Comparison of ENCODE assay signal across 12 cellular contexts in genomic region chr17:59751955-59752413, GRCh38. TPM values are rescaled to one million over a fixed set of nuclear protein-coding genes. Genes with fewer than 3 reads are reported as not detected.
DNase-seq lines count a peak whose midpoint lies in the region; ATAC-seq and TF ChIP-seq lines count a peak whose summit lies in the region.
"Had no signal": no experiment of that assay in that cellular context is flagged by ENCODE, and none has a peak within 500 bp of the region (broad histone marks: within the 10 kb centered on the region; RNA-seq: fewer than 3 reads in every experiment).

No MANE protein-coding gene starts in this region.

- no peaks in the 10 kb centered on the region for H3K9me3 ChIP-seq in IMR-90 (ENCODE audit: control insufficient read depth, insufficient read depth, low read length)
- no peaks in the 10 kb centered on the region for H3K9me3 ChIP-seq in colonic mucosa
- H3K9me3 ChIP-seq: vagina had no signal

- no peak overlapping the region for H2AK9ac ChIP-seq in IMR-90 (replicated peaks; ENCODE audit: low read depth, low read length, poor library complexity)

- peak; percentile 36 for DNase-seq in stimulated activated CD4-positive, alpha-beta T cell treated with anti-CD3 and anti-CD28 coated beads, Interleukin-1b, Interleukin-23, amount 100 ng/mL, for 48 hours
- no peak for DNase-seq in stimulated activated CD4-positive, alpha-beta T cell treated with anti-CD3 and anti-CD28 coated beads, Interleukin-4, amount 100 ng/mL, for 4 hours
- DNase-seq in IMR-90 (no peak), NAMALWA (ENCODE audit: low spot score) (no peak), G401 (ENCODE audit: low spot score) (no peak), colonic mucosa (no peak)
- no peak for DNase-seq in activated naive CD8-positive, alpha-beta T cell treated with anti-CD3 and anti-CD28 coated beads for 36 hours
- no peak for DNase-seq in stimulated activated naive CD8-positive, alpha-beta T cell treated with anti-CD3 and anti-CD28 coated beads, Interleukin-15, amount 100 ng/mL, for 72 hours
- DNase-seq: C1 segment of cervical spinal cord, NCI-H510A treated with DMSO at 0.1 percent for 48 hours, posterior cingulate gyrus had no signal

- H3K27ac Mint-ChIP-seq in activated naive CD8-positive, alpha-beta T cell treated with anti-CD3 and anti-CD28 coated beads for 36 hours: peak overlapping the region; percentile 84
- H3K27ac Mint-ChIP-seq in stimulated activated naive CD8-positive, alpha-beta T cell treated with anti-CD3 and anti-CD28 coated beads, Interleukin-15, amount 100 ng/mL, for 72 hours: peak overlapping the region; percentile 76 to 99

- H3K4me1 Mint-ChIP-seq in activated naive CD8-positive, alpha-beta T cell treated with anti-CD3 and anti-CD28 coated beads for 36 hours: peaks cover 43% of the 10 kb centered on the region
- peaks cover 59% of the 10 kb centered on the region for H3K4me1 Mint-ChIP-seq in stimulated activated naive CD8-positive, alpha-beta T cell treated with anti-CD3 and anti-CD28 coated beads, Interleukin-15, amount 100 ng/mL, for 72 hours

- peak overlapping the region; percentile 86 for H2BK5ac ChIP-seq in IMR-90 (ENCODE audit: low read depth, low read length, poor library complexity, severe bottlenecking)

- intact Hi-C loops in IMR-90 (cut with micrococcal nuclease): loop anchor here (2.0 kb wide), 1 partner anchor 35 kb away; no protein-coding TSS in a partner anchor
- intact Hi-C loops in colonic mucosa (cut with DNase I): no loop called here

- peak overlapping the region; percentile 22 for H2BK120ac ChIP-seq in IMR-90 (ENCODE audit: low read depth, low read length)

- peak overlapping the region; percentile 5 for H2AK5ac ChIP-seq in IMR-90 (ENCODE audit: low read depth, low read length)

- no peaks in the 10 kb centered on the region for H3K9me3 Mint-ChIP-seq in activated naive CD8-positive, alpha-beta T cell treated with anti-CD3 and anti-CD28 coated beads for 36 hours
- H3K9me3 Mint-ChIP-seq in stimulated activated naive CD8-positive, alpha-beta T cell treated with anti-CD3 and anti-CD28 coated beads, Interleukin-15, amount 100 ng/mL, for 72 hours: no peaks in the 10 kb centered on the region

- no peak for TF ChIP-seq CTCF in IMR-90 (conservative IDR thresholded peaks at IDR 0.05; ENCODE audit: low read depth, low read length)
- no peak for TF ChIP-seq CTCF in colonic mucosa (IDR thresholded peaks at IDR 0.05)

- no TSS peak for BruUV-seq in IMR-90 (replicated peaks; lab: Mats Ljungman, UMichigan)

- H3K9me1 ChIP-seq in IMR-90 (ENCODE audit: insufficient read depth, low read length): no peaks in the 10 kb centered on the region

- H4K91ac ChIP-seq in IMR-90 (ENCODE audit: insufficient read depth, low read depth, low read length): peak overlapping the region; percentile 7

- TF ChIP-seq RAD21 in IMR-90 (IDR thresholded peaks at IDR 0.05; ENCODE audit: low read length): no peak

- POLR2A ChIA-PET in IMR-90 (lab: Charles Lee; ENCODE audit: unreplicated experiment): interaction anchor here (0.5 to 4.3 kb wide), 3 partner anchors 80 to 92 kb away, joined by 5 to 87 read pairs (median 5); no protein-coding TSS in a partner anchor

- peak overlapping the region; percentile 62; the same call in 1 of the 2 replicates for H4K5ac ChIP-seq in IMR-90 (ENCODE audit: low read depth, low read length)

- peak overlapping the region; percentile 81 for H3K18ac ChIP-seq in IMR-90 (ENCODE audit: low read depth, low read length)

- H3K4me1 ChIP-seq in IMR-90 (ENCODE audit: control insufficient read depth, insufficient read depth, low read length) (peaks cover 14% of the 10 kb centered on the region), colonic mucosa (no peaks in the 10 kb centered on the region)

- in situ Hi-C loops in IMR-90 (cut with MboI; ENCODE audit: low sequenced_read_pairs): no loop called here
- in situ Hi-C loops in G401 (cut with HindIII; ENCODE audit: low sequenced_read_pairs): loop anchor here (10.0 kb wide), 1 partner anchor 93 kb away; no protein-coding TSS in a partner anchor

- no peak overlapping the region for H2AFZ ChIP-seq in IMR-90 (replicated peaks; ENCODE audit: low read length, poor library complexity)

- peak overlapping the region; percentile 69; the same call in 1 of the 2 replicates for H3K14ac ChIP-seq in IMR-90 (replicated peaks; ENCODE audit: low read depth, low read length)

- H3K9ac ChIP-seq in IMR-90 (ENCODE audit: low read depth, low read length) (peak overlapping the region; percentile 48; the same call in 1 of the 2 replicates), colonic mucosa (ENCODE audit: low read depth in 2 of 2, low read length in 2 of 2) (no peak overlapping the region)

- H3K27me3 Mint-ChIP-seq in activated naive CD8-positive, alpha-beta T cell treated with anti-CD3 and anti-CD28 coated beads for 36 hours: no peaks in the 10 kb centered on the region
- no peaks in the 10 kb centered on the region for H3K27me3 Mint-ChIP-seq in stimulated activated naive CD8-positive, alpha-beta T cell treated with anti-CD3 and anti-CD28 coated beads, Interleukin-15, amount 100 ng/mL, for 72 hours

- peaks cover 17% of the 10 kb centered on the region for H3K36me3 Mint-ChIP-seq in activated naive CD8-positive, alpha-beta T cell treated with anti-CD3 and anti-CD28 coated beads for 36 hours

- dilution Hi-C loops in IMR-90 (cut with HindIII; ENCODE audit: low sequenced_read_pairs, unreplicated experiment): no loop called here

- H3K4ac ChIP-seq in IMR-90 (ENCODE audit: low read depth, low read length): peak overlapping the region; percentile 54

- 100% methylated on average over 6 of the region's 11 CpGs; no CpG with 5 or more reads in 1 of the 2 experiments for WGBS in IMR-90 (ENCODE audit: extremely low coverage in 2 of 2, insufficient read length in 1 of 2), 2 experiments

- H3K27ac ChIP-seq in IMR-90 (ENCODE audit: insufficient read depth, low read length) (peak overlapping the region; percentile 54; the same call in 1 of the 2 replicates), colonic mucosa (no peak overlapping the region)
- H3K27ac ChIP-seq: vagina had no signal

- H3K4me2 ChIP-seq in IMR-90 (ENCODE audit: low read depth, low read length): no peak overlapping the region

- ATAC-seq in IMR-90 (ENCODE audit: low read depth): no peak
- ATAC-seq in stimulated activated naive CD8-positive, alpha-beta T cell treated with anti-CD3 and anti-CD28 coated beads, Interleukin-15, amount 100 ng/mL, for 72 hours: peak; percentile 61

- CTCF ChIA-PET in IMR-90 (lab: Yijun Ruan, JAX): interaction anchor here (0.6 to 2.2 kb wide), 3 partner anchors 25 to 312 kb away, joined by 3 to 6 read pairs (median 3); no protein-coding TSS in a partner anchor

- H3K23ac ChIP-seq in IMR-90 (ENCODE audit: low read depth, low read length): peak overlapping the region; percentile 62; the same call in 1 of the 2 replicates

- H4K20me1 ChIP-seq in IMR-90 (ENCODE audit: insufficient read depth, low read length): no peaks in the 10 kb centered on the region

- no peak overlapping the region; the same call in 1 of the 2 replicates for H3K56ac ChIP-seq in IMR-90 (ENCODE audit: extremely low read depth, insufficient read depth, low read length)

- H2BK20ac ChIP-seq in IMR-90 (ENCODE audit: low read depth, low read length): peak overlapping the region; percentile 12; the same call in 1 of the 2 replicates

- H3K27me3 ChIP-seq in IMR-90 (ENCODE audit: control insufficient read depth, insufficient read depth, low read length): no peaks in the 10 kb centered on the region
- no peaks in the 10 kb centered on the region for H3K27me3 ChIP-seq in colonic mucosa
- H3K27me3 ChIP-seq: vagina had no signal

- H3K79me1 ChIP-seq in IMR-90 (ENCODE audit: low read depth in 1 of 2, low read length in 2 of 2): peaks cover 0 to 31% of the 10 kb centered on the region in 2 experiments; a peak in 2 of 4 replicates

- H3K4me3 ChIP-seq in IMR-90 (ENCODE audit: insufficient read depth, low read depth, low read length) (no peak overlapping the region), colonic mucosa (no peak overlapping the region)
- H3K4me3 ChIP-seq: vagina had no signal

- H4K8ac ChIP-seq in IMR-90 (ENCODE audit: low read depth in 2 of 2, low read length in 2 of 2): peak overlapping the region in 1 of 2 experiments; percentile 77; a peak in 1 of 4 replicates

- H3K36me3 ChIP-seq in IMR-90 (ENCODE audit: control insufficient read depth, insufficient read depth, low read length) (no peaks in the 10 kb centered on the region), colonic mucosa (no peaks in the 10 kb centered on the region)
- H3K36me3 ChIP-seq: vagina had no signal

- TF ChIP-seq POLR2A in IMR-90 (IDR thresholded peaks at IDR 0.05; ENCODE audit: low read depth, low read length): no peak

- no peak overlapping the region for H3K4me3 Mint-ChIP-seq in activated naive CD8-positive, alpha-beta T cell treated with anti-CD3 and anti-CD28 coated beads for 36 hours
- H3K4me3 Mint-ChIP-seq in stimulated activated naive CD8-positive, alpha-beta T cell treated with anti-CD3 and anti-CD28 coated beads, Interleukin-15, amount 100 ng/mL, for 72 hours: peak overlapping the region; percentile 22 to 78

- peak overlapping the region; percentile 70; the same call in 1 of the 3 replicates for H2BK15ac ChIP-seq in IMR-90 (ENCODE audit: low read depth, low read length)

TF ChIP-seq in IMR-90, 13 proteins besides CTCF, POLR2A, EP300 and RAD21:
- no peak for TF ChIP-seq BHLHE40 (IDR thresholded peaks at IDR 0.05; ENCODE audit: low read depth, low read length)
- no peak for TF ChIP-seq CEBPB (IDR thresholded peaks at IDR 0.05; ENCODE audit: low read depth, low read length)
- no peak for TF ChIP-seq SMC3 (IDR thresholded peaks at IDR 0.05; ENCODE audit: low read depth, low read length)
- no peak for TF ChIP-seq FOS (IDR thresholded peaks at IDR 0.05; ENCODE audit: low read depth, low read length)
- no peak for TF ChIP-seq CHD1 (IDR thresholded peaks at IDR 0.05; ENCODE audit: low read depth, low read length)
- no peak for TF ChIP-seq MXI1 (IDR thresholded peaks at IDR 0.05; ENCODE audit: borderline replicate concordance, low read depth, low read length)
- TF ChIP-seq RCOR1 (IDR thresholded peaks at IDR 0.05; ENCODE audit: insufficient replicate concordance, low read length): no peak

RNA-seq across cellular contexts. Expression of gene VMP1, which starts 44.5 kb away (rescaled TPM):
- total RNA-seq in IMR-90 (2012; rRNA removed): 197 and 272 TPM in 2 replicates
- polyA plus RNA-seq in IMR-90 (2012; rRNA removed): 59.9 and 89.8 TPM in 2 replicates
- 9.5 and 20.9 TPM in 2 replicates for polyA plus RNA-seq in IMR-90 (2012; cell fraction: cytosol; rRNA removed)
- 28.0 and 437 TPM in 2 replicates for polyA plus RNA-seq in IMR-90 (2012; cell fraction: nucleus; rRNA removed; ENCODE audit: low replicate concordance)
- total RNA-seq in activated naive CD8-positive, alpha-beta T cell treated with anti-CD3 and anti-CD28 coated beads for 36 hours: 100 to 1,000 TPM; 137 to 143 TPM
- 195 and 306 TPM in 2 replicates for total RNA-seq in G401 (2014; rRNA removed; shearing (Covaris generic))
- 100 to 1,000 TPM; 186 to 291 TPM for total RNA-seq in colonic mucosa

RNA-seq across cellular contexts. Expression of gene PTRH2, which starts 44.8 kb away (rescaled TPM):
- total RNA-seq in IMR-90 (2012; rRNA removed) (24.9 and 41.7 TPM in 2 replicates), colonic mucosa (10 to 100 TPM; 20.1 to 21.1 TPM)
- 45.7 and 49.7 TPM in 2 replicates for polyA plus RNA-seq in IMR-90 (2012; rRNA removed)
- polyA plus RNA-seq in IMR-90 (2012; cell fraction: cytosol; rRNA removed): 16.5 and 31.5 TPM in 2 replicates
- polyA plus RNA-seq in IMR-90 (2012; cell fraction: nucleus; rRNA removed; ENCODE audit: low replicate concordance): 4.6 and 33.1 TPM in 2 replicates
- 10 to 100 TPM; 52.7 to 55.2 TPM for total RNA-seq in activated naive CD8-positive, alpha-beta T cell treated with anti-CD3 and anti-CD28 coated beads for 36 hours
- 34.9 and 46.3 TPM in 2 replicates for total RNA-seq in G401 (2014; rRNA removed; shearing (Covaris generic))
